ENCODE assay signal across 17 cellular contexts in genomic region chr2:6827516-6828298, GRCh38. TPM values are rescaled to one million over a fixed set of nuclear protein-coding genes. Genes with fewer than 3 reads are reported as not detected.
DNase-seq lines count a peak whose midpoint lies in the region; ATAC-seq, FAIRE-seq and TF ChIP-seq lines count a peak whose summit lies in the region.
"Had no signal": no experiment of that assay in that cellular context is flagged by ENCODE, and none has a peak within 500 bp of the region (broad histone marks: within the 10 kb centered on the region; RNA-seq: fewer than 3 reads in every experiment).

No MANE protein-coding gene starts in this region.

- DNase-seq in GM23248 (peak; percentile 13), left lung (no peak), occipital lobe (lab: John Stamatoyannopoulos, UW) (no peak), small intestine (no peak)
- DNase-seq in CD8-positive, alpha-beta T cell: no peak
- DNase-seq: activated CD8-positive, alpha-beta T cell treated with anti-CD3 and anti-CD28 coated beads for 36 hours; dorsolateral prefrontal cortex; immature natural killer cell; NCI-H1092; NCI-H774; T1000; testis had no signal

- POLR2A ChIA-PET in CD8-positive, alpha-beta T cell (lab: Charles Lee): interaction anchor here (1.1 to 1.5 kb wide), 2 partner anchors 36 to 38 kb away, joined by 3 to 4 read pairs; partner anchors contain the start of gene CMPK2

- H3K36me3 ChIP-seq in ACC112 (ENCODE audit: insufficient read depth, low read length) (no peaks in the 10 kb centered on the region; the same call in 1 of the 2 replicates), GM23248 (ENCODE audit: low read depth) (no peaks in the 10 kb centered on the region), left lung (no peaks in the 10 kb centered on the region), small intestine (ENCODE audit: control insufficient read depth in 2 of 2, insufficient read depth in 2 of 2, low read length in 2 of 2) (no peaks in the 10 kb centered on the region)
- no peaks in the 10 kb centered on the region for H3K36me3 ChIP-seq in CD8-positive, alpha-beta T cell (ENCODE audit: insufficient read depth, low read length)
- H3K36me3 ChIP-seq: prostate gland had no signal

- H3K9me3 Mint-ChIP-seq in CD8-positive, alpha-beta T cell: peaks cover 13% of the 10 kb centered on the region

- H3K79me2 ChIP-seq in ACC112 (ENCODE audit: control insufficient read depth, insufficient read depth, low read length, unreplicated experiment) (no peaks in the 10 kb centered on the region), GM23248 (ENCODE audit: insufficient read depth) (no peaks in the 10 kb centered on the region)

- CTCF ChIA-PET in CD8-positive, alpha-beta T cell (lab: Charles Lee): interaction anchor here (0.7 to 3.7 kb wide), 6 partner anchors 8 to 216 kb away, joined by 3 to 25 read pairs (median 4); partner anchors contain the start of gene CMPK2

- peaks cover 3% of the 10 kb centered on the region for H3K36me3 Mint-ChIP-seq in CD8-positive, alpha-beta T cell

- peaks cover 7% of the 10 kb centered on the region for H3K4me1 Mint-ChIP-seq in CD8-positive, alpha-beta T cell (ENCODE audit: low read depth)

- H3K4me2 ChIP-seq in GM23248 (ENCODE audit: unreplicated experiment): peak overlapping the region; percentile 8

- no peak overlapping the region for H3K27ac Mint-ChIP-seq in CD8-positive, alpha-beta T cell
- H3K27ac Mint-ChIP-seq: activated CD8-positive, alpha-beta T cell treated with anti-CD3 and anti-CD28 coated beads for 36 hours; immature natural killer cell had no signal

- no peaks in the 10 kb centered on the region for H3K9me2 ChIP-seq in GM23248 (ENCODE audit: insufficient read depth)

- peaks cover 21% of the 10 kb centered on the region for H3K4me1 ChIP-seq in ACC112 (ENCODE audit: control insufficient read depth, insufficient read depth, low read length, unreplicated experiment)
- H3K4me1 ChIP-seq in GM23248 (ENCODE audit: insufficient read depth): peaks cover 9% of the 10 kb centered on the region; the same call in 1 of the 2 replicates
- H3K4me1 ChIP-seq in left lung: peaks cover 4 to 18% of the 10 kb centered on the region in 2 donors
- no peaks in the 10 kb centered on the region for H3K4me1 ChIP-seq in CD8-positive, alpha-beta T cell (ENCODE audit: insufficient read depth, low read length)
- H3K4me1 ChIP-seq in small intestine (ENCODE audit: control insufficient read depth in 2 of 2, insufficient read depth in 1 of 2, low read depth in 1 of 2, low read length in 1 of 2): no peaks in the 10 kb centered on the region
- H3K4me1 ChIP-seq: prostate gland had no signal

- FAIRE-seq in small intestine (lab: Jason Lieb, UNC): no peak
- FAIRE-seq: GM12891 had no signal

- H3F3A ChIP-seq in GM23248 (ENCODE audit: insufficient read depth): 0 out of 2 replicates have a peak, but pooled peaks cover 7% of the 10 kb centered on the region

- H4K20me1 ChIP-seq in GM23248 (ENCODE audit: insufficient read depth): no peaks in the 10 kb centered on the region

- H3K9me3 ChIP-seq in GM23248 (ENCODE audit: low read depth): no peaks in the 10 kb centered on the region
- peaks cover 0 to 17% of the 10 kb centered on the region in 2 donors for H3K9me3 ChIP-seq in left lung
- H3K9me3 ChIP-seq in CD8-positive, alpha-beta T cell (ENCODE audit: low read length): no peaks in the 10 kb centered on the region
- H3K9me3 ChIP-seq in small intestine (ENCODE audit: control insufficient read depth, low read depth): no peaks in the 10 kb centered on the region
- H3K9me3 ChIP-seq: prostate gland, testis had no signal

- WGBS in GM23248 (ENCODE audit: low coverage in 1 of 2, low lambda C conversion rate in 2 of 2, missing lambda C conversion rate in 2 of 2), 2 experiments: 17 to 21% methylated on average over 5 of the region's 5 CpGs
- whole genome bisulfite sequencing in small intestine, 3 donors: 63 to 86% (median 84%) methylated on average over 5 of the region's 5 CpGs

- ATAC-seq in left lung: peak; percentile 43
- no peak for ATAC-seq in CD8-positive, alpha-beta T cell
- ATAC-seq in HG03571 (IDR thresholded peaks at IDR 0.05; ENCODE audit: unreplicated experiment): no peak
- ATAC-seq: activated CD8-positive, alpha-beta T cell treated with anti-CD3 and anti-CD28 coated beads for 36 hours had no signal

- H3K9ac ChIP-seq in GM23248: no peak overlapping the region; the same call in 1 of the 2 replicates

- TF ChIP-seq CTCF in VCaP (conservative IDR thresholded peaks at IDR 0.05): no peak
- no peak for TF ChIP-seq CTCF in left lung (IDR thresholded peaks at IDR 0.05)
- no peak for TF ChIP-seq CTCF in CD8-positive, alpha-beta T cell (IDR thresholded peaks at IDR 0.05)

- no peak overlapping the region for H3K4me3 Mint-ChIP-seq in CD8-positive, alpha-beta T cell
- H3K4me3 Mint-ChIP-seq: activated CD8-positive, alpha-beta T cell treated with anti-CD3 and anti-CD28 coated beads for 36 hours; immature natural killer cell had no signal

- intact Hi-C loops in left lung (cut with DNase I): no loop called here
- intact Hi-C loops in CD8-positive, alpha-beta T cell (cut with DNase I, micrococcal nuclease): loop anchor here in 1 of 2 experiments (2.0 kb wide), 2 partner anchors 185 to 215 kb away; no protein-coding TSS in a partner anchor

- H3K4me3 ChIP-seq in ACC112 (ENCODE audit: low read depth, low read length) (peak overlapping the region; percentile 18; the same call in 1 of the 2 replicates), GM23248 (no peak overlapping the region), left lung (no peak overlapping the region), small intestine (ENCODE audit: low read depth in 1 of 2, low read length in 2 of 2) (no peak overlapping the region)
- no peak overlapping the region for H3K4me3 ChIP-seq in CD8-positive, alpha-beta T cell (ENCODE audit: low read depth, low read length)
- H3K4me3 ChIP-seq: prostate gland, testis had no signal

- H3K27me3 Mint-ChIP-seq in CD8-positive, alpha-beta T cell (ENCODE audit: low read depth): no peaks in the 10 kb centered on the region
- H3K27me3 Mint-ChIP-seq: activated CD8-positive, alpha-beta T cell treated with anti-CD3 and anti-CD28 coated beads for 36 hours had no signal

- H2AFZ ChIP-seq in ACC112 (ENCODE audit: low read length, unreplicated experiment) (peak overlapping the region; percentile 65), GM23248 (peak overlapping the region; percentile 74)

- H3K27me3 ChIP-seq in ACC112 (ENCODE audit: insufficient read depth, low read length) (no peaks in the 10 kb centered on the region), GM23248 (replicated peaks; ENCODE audit: insufficient read depth) (no peaks in the 10 kb centered on the region), left lung (no peaks in the 10 kb centered on the region), small intestine (ENCODE audit: control insufficient read depth in 2 of 2, insufficient read depth in 2 of 2, low read length in 2 of 2) (no peaks in the 10 kb centered on the region)
- H3K27me3 ChIP-seq in CD8-positive, alpha-beta T cell (ENCODE audit: insufficient read depth, low read length): no peaks in the 10 kb centered on the region
- H3K27me3 ChIP-seq: dorsolateral prefrontal cortex, testis had no signal

- in situ Hi-C loops in GM23248 (cut with MboI): no loop called here

- H3K27ac ChIP-seq in ACC112 (ENCODE audit: low read depth, low read length) (peak overlapping the region; percentile 62; the same call in 1 of the 2 replicates), GM23248 (no peak overlapping the region), VCaP (peak overlapping the region; percentile 52), left lung (peak overlapping the region in 1 of 2 donors; percentile 33), small intestine (ENCODE audit: low read depth in 1 of 2, low read length in 1 of 2) (no peak overlapping the region)
- no peak overlapping the region for H3K27ac ChIP-seq in CD8-positive, alpha-beta T cell (ENCODE audit: low read depth, low read length)
- H3K27ac ChIP-seq: dorsolateral prefrontal cortex, prostate gland, testis had no signal

RNA-seq across cellular contexts. Expression of gene CMPK2, which starts 38.0 kb away (rescaled TPM):
- total RNA-seq in GM23248 (2014; rRNA removed; shearing (Covaris generic)): 0.13 TPM in 1 of 2 replicates, not detected in the other
- 0.11 TPM in 1 of 2 replicates, not detected in the other for polyA plus RNA-seq in GM23248 (2016; fragmentation: Nextera tagmentation; extraction: Ambion mirVana)
- total RNA-seq in left lung: 10 to 100 TPM in 1 of 2 donors, 1 to 10 TPM in 1; 9.3 to 20.2 TPM
- 10.9 TPM for total RNA-seq in occipital lobe
- 1 to 10 TPM; 3.0 to 4.0 TPM for total RNA-seq in CD8-positive, alpha-beta T cell
- polyA plus RNA-seq in small intestine: 10 to 100 TPM in 1 of 3 donors, 1 to 10 TPM in 2; 5.5 to 11.0 (median 9.5) TPM

RNA-seq across cellular contexts. Expression of gene RSAD2, which starts 49.9 kb away (rescaled TPM):
- total RNA-seq in GM23248 (2014; rRNA removed; shearing (Covaris generic)): not detected in 2 replicates
- polyA plus RNA-seq in GM23248 (2016; fragmentation: Nextera tagmentation; extraction: Ambion mirVana) (not detected in 2 replicates), small intestine (1 to 10 TPM in 2 of 3 donors, under 1 TPM in 1; 0.81 to 2.6 (median 1.1) TPM)
- total RNA-seq in left lung (10 to 100 TPM; 12.5 to 23.1 TPM), occipital lobe (6.9 TPM)
- 1 to 10 TPM; 1.8 to 2.1 TPM for total RNA-seq in CD8-positive, alpha-beta T cell

Comparison
In these comparisons a context has a peak if more than half of its experiments do, and no peak if none do; other contexts are left out.
1. H3K27ac ChIP-seq: peak in ACC112 (single experiment) and VCaP (single experiment); none in GM23248 (single experiment), CD8-positive, alpha-beta T cell (single experiment) and small intestine (0 of 2).